1 cellular context compared by ENCODE assay signal in the genomic region with DNA sequence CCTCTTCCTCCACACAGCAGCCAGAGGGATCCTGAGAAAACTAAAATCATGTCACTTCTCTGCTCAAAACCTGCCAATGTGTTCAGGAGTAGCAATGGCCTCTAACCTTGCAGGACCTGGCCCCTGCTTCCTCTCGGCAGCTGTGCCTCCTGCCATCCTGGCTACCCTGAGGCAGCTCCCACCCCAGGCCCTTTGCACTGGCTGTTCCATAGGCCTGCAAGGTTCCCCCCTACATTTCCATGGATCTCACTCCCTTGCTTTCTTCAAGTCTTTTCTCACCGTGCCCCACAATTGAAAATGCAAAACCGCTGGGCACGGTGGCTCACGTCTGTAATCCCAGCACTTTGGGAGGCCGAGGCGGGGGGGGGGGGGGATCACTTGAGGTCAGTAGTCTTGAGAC.
TF ChIP-seq lines count a peak whose summit lies in the region.

No MANE protein-coding gene starts in this region.

TF ChIP-seq in HCT116, 20 proteins besides CTCF, POLR2A, EP300 and RAD21 (continued from another document):
- TF ChIP-seq SIN3A (IDR thresholded peaks at IDR 0.05; ENCODE audit: low read depth) = no peak
- no peak for TF ChIP-seq ELF1 (IDR thresholded peaks at IDR 0.05; ENCODE audit: borderline replicate concordance, low read depth)
- TF ChIP-seq EZH2phosphoT487 (IDR thresholded peaks at IDR 0.05; ENCODE audit: borderline replicate concordance) = no peak
- no peak for TF ChIP-seq ZFX (IDR thresholded peaks at IDR 0.05)
- TF ChIP-seq SRF (IDR thresholded peaks at IDR 0.05; ENCODE audit: low read depth) = no peak
- TF ChIP-seq, protein P1, sequence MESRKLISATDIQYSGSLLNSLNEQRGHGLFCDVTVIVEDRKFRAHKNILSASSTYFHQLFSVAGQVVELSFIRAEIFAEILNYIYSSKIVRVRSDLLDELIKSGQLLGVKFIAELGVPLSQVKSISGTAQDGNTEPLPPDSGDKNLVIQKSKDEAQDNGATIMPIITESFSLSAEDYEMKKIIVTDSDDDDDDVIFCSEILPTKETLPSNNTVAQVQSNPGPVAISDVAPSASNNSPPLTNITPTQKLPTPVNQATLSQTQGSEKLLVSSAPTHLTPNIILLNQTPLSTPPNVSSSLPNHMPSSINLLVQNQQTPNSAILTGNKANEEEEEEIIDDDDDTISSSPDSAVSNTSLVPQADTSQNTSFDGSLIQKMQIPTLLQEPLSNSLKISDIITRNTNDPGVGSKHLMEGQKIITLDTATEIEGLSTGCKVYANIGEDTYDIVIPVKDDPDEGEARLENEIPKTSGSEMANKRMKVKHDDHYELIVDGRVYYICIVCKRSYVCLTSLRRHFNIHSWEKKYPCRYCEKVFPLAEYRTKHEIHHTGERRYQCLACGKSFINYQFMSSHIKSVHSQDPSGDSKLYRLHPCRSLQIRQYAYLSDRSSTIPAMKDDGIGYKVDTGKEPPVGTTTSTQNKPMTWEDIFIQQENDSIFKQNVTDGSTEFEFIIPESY (IDR thresholded peaks at IDR 0.05; ENCODE audit: extremely low read depth, insufficient replicate concordance, low read length) = no peak
- no peak for TF ChIP-seq FOSL1 (IDR thresholded peaks at IDR 0.05; ENCODE audit: low read depth)
- TF ChIP-seq, protein P2, sequence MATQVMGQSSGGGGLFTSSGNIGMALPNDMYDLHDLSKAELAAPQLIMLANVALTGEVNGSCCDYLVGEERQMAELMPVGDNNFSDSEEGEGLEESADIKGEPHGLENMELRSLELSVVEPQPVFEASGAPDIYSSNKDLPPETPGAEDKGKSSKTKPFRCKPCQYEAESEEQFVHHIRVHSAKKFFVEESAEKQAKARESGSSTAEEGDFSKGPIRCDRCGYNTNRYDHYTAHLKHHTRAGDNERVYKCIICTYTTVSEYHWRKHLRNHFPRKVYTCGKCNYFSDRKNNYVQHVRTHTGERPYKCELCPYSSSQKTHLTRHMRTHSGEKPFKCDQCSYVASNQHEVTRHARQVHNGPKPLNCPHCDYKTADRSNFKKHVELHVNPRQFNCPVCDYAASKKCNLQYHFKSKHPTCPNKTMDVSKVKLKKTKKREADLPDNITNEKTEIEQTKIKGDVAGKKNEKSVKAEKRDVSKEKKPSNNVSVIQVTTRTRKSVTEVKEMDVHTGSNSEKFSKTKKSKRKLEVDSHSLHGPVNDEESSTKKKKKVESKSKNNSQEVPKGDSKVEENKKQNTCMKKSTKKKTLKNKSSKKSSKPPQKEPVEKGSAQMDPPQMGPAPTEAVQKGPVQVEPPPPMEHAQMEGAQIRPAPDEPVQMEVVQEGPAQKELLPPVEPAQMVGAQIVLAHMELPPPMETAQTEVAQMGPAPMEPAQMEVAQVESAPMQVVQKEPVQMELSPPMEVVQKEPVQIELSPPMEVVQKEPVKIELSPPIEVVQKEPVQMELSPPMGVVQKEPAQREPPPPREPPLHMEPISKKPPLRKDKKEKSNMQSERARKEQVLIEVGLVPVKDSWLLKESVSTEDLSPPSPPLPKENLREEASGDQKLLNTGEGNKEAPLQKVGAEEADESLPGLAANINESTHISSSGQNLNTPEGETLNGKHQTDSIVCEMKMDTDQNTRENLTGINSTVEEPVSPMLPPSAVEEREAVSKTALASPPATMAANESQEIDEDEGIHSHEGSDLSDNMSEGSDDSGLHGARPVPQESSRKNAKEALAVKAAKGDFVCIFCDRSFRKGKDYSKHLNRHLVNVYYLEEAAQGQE (IDR thresholded peaks at IDR 0.05; ENCODE audit: low read depth) = no peak
- no peak for TF ChIP-seq SP1 (IDR thresholded peaks at IDR 0.05; ENCODE audit: low read depth)
- TF ChIP-seq, protein P3, sequence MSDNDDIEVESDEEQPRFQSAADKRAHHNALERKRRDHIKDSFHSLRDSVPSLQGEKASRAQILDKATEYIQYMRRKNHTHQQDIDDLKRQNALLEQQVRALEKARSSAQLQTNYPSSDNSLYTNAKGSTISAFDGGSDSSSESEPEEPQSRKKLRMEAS (IDR thresholded peaks at IDR 0.05) = no peak
